8 cellular contexts compared by ENCODE assay signal in the genomic region with DNA sequence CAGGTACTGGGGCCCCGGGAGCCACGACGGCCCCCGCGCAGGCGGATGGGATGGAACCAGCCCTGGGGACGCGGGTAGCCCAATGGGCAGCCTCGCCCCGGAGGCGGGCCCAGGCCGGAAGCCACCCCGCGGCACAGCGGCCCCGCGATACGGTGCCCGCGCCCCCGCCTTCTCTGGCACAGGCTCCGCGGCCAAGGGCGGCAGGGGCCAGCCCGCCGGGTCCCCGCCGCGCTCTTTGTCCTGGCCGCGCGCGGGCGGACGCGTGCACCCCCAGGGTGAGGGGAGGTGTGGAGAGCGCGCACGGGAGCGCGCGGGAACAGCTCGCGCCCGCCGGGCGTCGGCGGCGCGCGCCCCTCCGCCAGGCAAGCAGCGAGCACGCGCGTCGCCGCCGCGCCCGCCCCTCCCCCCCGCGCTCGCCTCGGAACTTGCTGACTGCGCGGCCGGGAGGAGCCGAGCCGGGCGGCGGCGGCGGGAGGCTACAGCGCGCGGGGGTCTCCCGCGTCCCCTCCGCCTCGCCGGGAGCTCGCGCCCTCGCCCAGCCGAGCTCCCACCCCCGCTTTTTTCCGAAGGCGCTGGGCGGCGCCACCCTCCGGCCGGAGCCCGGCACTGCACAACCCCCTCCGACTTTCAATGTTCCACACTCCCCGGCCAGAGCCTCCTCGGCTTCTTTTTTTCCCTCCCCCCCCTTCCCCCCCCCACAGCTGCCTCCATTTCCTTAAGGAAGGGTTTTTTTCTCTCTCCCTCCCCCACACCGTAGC. TPM values are rescaled to one million over a fixed set of nuclear protein-coding genes. Genes with fewer than 3 reads are reported as not detected.
DNase-seq lines count a peak whose midpoint lies in the region; ATAC-seq and TF ChIP-seq lines count a peak whose summit lies in the region.

Gene UBE2E3 (plus strand): TSS at position 421 of the 758 bp plus-strand sequence. CDS start 1,438 bp downstream, outside the sequence.

- H3K4me3 Mint-ChIP-seq in activated naive CD4-positive, alpha-beta T cell treated with anti-CD3 and anti-CD28 coated beads, Interleukin-2, amount 10 ng/mL, durations not matched to agents 7 days and 5 days = peak within 1 kb of the TSS; percentile 98

- peak within 1 kb of the TSS; percentile 94 for H3K27ac Mint-ChIP-seq in activated naive CD4-positive, alpha-beta T cell treated with anti-CD3 and anti-CD28 coated beads, Interleukin-2, amount 10 ng/mL, durations not matched to agents 7 days and 5 days

- H3K79me2 ChIP-seq in DOHH2 (ENCODE audit: control insufficient read depth, low read length) = peaks cover 29% of the 10 kb centered on the region

- peaks cover 11% of the 10 kb centered on the region for H3F3A ChIP-seq in DOHH2 (ENCODE audit: control insufficient read depth, insufficient read depth)

- 1% methylated on average over 15 of the region's 99 CpGs for WGBS in suprapubic skin

- no peaks in the 10 kb centered on the region for H3K9me2 ChIP-seq in DOHH2 (replicated peaks; ENCODE audit: control insufficient read depth, low read length)

- no peak for TF ChIP-seq EP300 in suprapubic skin (IDR thresholded peaks at IDR 0.05)

- H3K9ac ChIP-seq in SK-N-MC (ENCODE audit: insufficient read length) = peak within 1 kb of the TSS; percentile 98

- peaks cover 19% of the 10 kb centered on the region for H3K36me3 Mint-ChIP-seq in activated naive CD4-positive, alpha-beta T cell treated with anti-CD3 and anti-CD28 coated beads, Interleukin-2, amount 10 ng/mL, durations not matched to agents 7 days and 5 days

- CTCF ChIA-PET in activated naive CD4-positive, alpha-beta T cell treated with anti-CD3 and anti-CD28 coated beads, Interleukin-2, amount 10 ng/mL, durations not matched to agents 7 days and 5 days (lab: Charles Lee) = interaction anchor here (0.6 to 1.5 kb wide), 9 partner anchors 9 to 912 kb away, joined by 3 to 6 read pairs (median 4); no protein-coding TSS in a partner anchor

- H3K4me3 ChIP-seq in DOHH2 (ENCODE audit: low read length) (peak within 1 kb of the TSS; percentile 93), SK-N-MC (peak within 1 kb of the TSS; percentile 100), suprapubic skin (peak within 1 kb of the TSS; percentile 92)

- H3K36me3 ChIP-seq in DOHH2 (ENCODE audit: control insufficient read depth, low read length) (peaks cover 28% of the 10 kb centered on the region), SK-N-MC (ENCODE audit: insufficient read depth, low read length) (peaks cover 21% of the 10 kb centered on the region; the same call in 1 of the 2 replicates), suprapubic skin (no peaks in the 10 kb centered on the region)

- TF ChIP-seq CTCF in DOHH2 (IDR thresholded peaks at IDR 0.05; ENCODE audit: low read depth, low read length, poor library complexity, severe bottlenecking) = peak; percentile 58
- TF ChIP-seq CTCF in suprapubic skin (IDR thresholded peaks at IDR 0.05) = peak; percentile 62 to 83

- peaks cover 39% of the 10 kb centered on the region for H3K4me1 ChIP-seq in DOHH2 (ENCODE audit: control insufficient read depth, low read length)
- H3K4me1 ChIP-seq in suprapubic skin = peaks cover 43% of the 10 kb centered on the region

- in situ Hi-C loops in KBM-7 (cut with MboI; ENCODE audit: low pct_unique_long_range_greater_than_20kb, low sequenced_read_pairs) = no loop called here

- peak; percentile 73 for ATAC-seq in GM21576 (IDR thresholded peaks at IDR 0.05; ENCODE audit: unreplicated experiment)

- no peaks in the 10 kb centered on the region for H3K9me3 Mint-ChIP-seq in activated naive CD4-positive, alpha-beta T cell treated with anti-CD3 and anti-CD28 coated beads, Interleukin-2, amount 10 ng/mL, durations not matched to agents 7 days and 5 days

- DNase-seq in KBM-7 (peak; percentile 87), SK-N-MC (ENCODE audit: low read depth, low spot score) (no peak), germinal center (ENCODE audit: low spot score) (peak; percentile 84), occipital lobe (lab: John Stamatoyannopoulos, UW) (peak; percentile 66), suprapubic skin (ENCODE audit: low spot score in 2 of 2) (peak; percentile 86 to 88)
- peak; percentile 83 for DNase-seq in activated naive CD4-positive, alpha-beta T cell treated with anti-CD3 and anti-CD28 coated beads, Interleukin-2, amount 10 ng/mL, durations not matched to agents 7 days and 5 days

- peaks cover 33% of the 10 kb centered on the region for H3K27me3 Mint-ChIP-seq in activated naive CD4-positive, alpha-beta T cell treated with anti-CD3 and anti-CD28 coated beads, Interleukin-2, amount 10 ng/mL, durations not matched to agents 7 days and 5 days

- no peak within 1 kb of the TSS for H3K27ac ChIP-seq in DOHH2 (ENCODE audit: low read depth, low read length)
- H3K27ac ChIP-seq in SK-N-MC = peak within 1 kb of the TSS; percentile 81
- peak within 1 kb of the TSS; percentile 93 for H3K27ac ChIP-seq in suprapubic skin

- H3K9me3 ChIP-seq in DOHH2 (ENCODE audit: control insufficient read depth, insufficient read depth, low read length) (no peaks in the 10 kb centered on the region), SK-N-MC (ENCODE audit: low read depth, low read length) (no peaks in the 10 kb centered on the region), suprapubic skin (no peaks in the 10 kb centered on the region)

- H3K27me3 ChIP-seq in DOHH2 (ENCODE audit: control insufficient read depth, low read length) = peaks cover 9% of the 10 kb centered on the region; the same call in 1 of the 2 replicates
- H3K27me3 ChIP-seq in suprapubic skin = no peaks in the 10 kb centered on the region

- peak; percentile 20 to 53 for TF ChIP-seq POLR2A in suprapubic skin (IDR thresholded peaks at IDR 0.05)

- H3K4me1 Mint-ChIP-seq in activated naive CD4-positive, alpha-beta T cell treated with anti-CD3 and anti-CD28 coated beads, Interleukin-2, amount 10 ng/mL, durations not matched to agents 7 days and 5 days = peaks cover 37% of the 10 kb centered on the region

- no peaks in the 10 kb centered on the region for H4K20me1 ChIP-seq in DOHH2 (ENCODE audit: control insufficient read depth, insufficient read depth, low read depth, low read length)

- H3K4me2 ChIP-seq in DOHH2 (ENCODE audit: low read length) = peak within 1 kb of the TSS; percentile 82

RNA-seq across cellular contexts. Expression of gene UBE2E3, which starts in this region (rescaled TPM):
- total RNA-seq in occipital lobe = 116 TPM
- 10 to 100 TPM; 50.6 to 79.5 (median 66.1) TPM for total RNA-seq in suprapubic skin
